ENCODE assay signal across 1 cellular context in genomic region chr16:58510776-58511628, GRCh38.
TF ChIP-seq lines count a peak whose summit lies in the region.

No MANE protein-coding gene starts in this region.

TF ChIP-seq in HEK293, 187 proteins besides CTCF, POLR2A, EP300 and RAD21 (continued from another document):
- TF ChIP-seq PRDM2 (tag by site-specific recombination; IDR thresholded peaks at IDR 0.05; ENCODE audit: borderline replicate concordance), result no peak
- TF ChIP-seq ZFHX2 (tag by site-specific recombination; conservative IDR thresholded peaks at IDR 0.05), result peak; percentile 44
- 0 out of 2 replicates have a peak, but pooled peaks have one; percentile 25 for TF ChIP-seq ZNF600 (tag by site-specific recombination; IDR thresholded peaks at IDR 0.05)
